1 cellular context compared by ENCODE assay signal in genomic region chrX:1380672-1381233, GRCh38.
TF ChIP-seq lines count a peak whose summit lies in the region.

No MANE protein-coding gene starts in this region.

TF ChIP-seq in GM23338, 12 proteins besides CTCF, POLR2A, EP300 and RAD21:
- TF ChIP-seq ZNF462 (CRISPR knock-in tag; IDR thresholded peaks at IDR 0.05) (no peak), CREB1 (CRISPR knock-in tag; IDR thresholded peaks at IDR 0.05; ENCODE audit: low read depth) (no peak), REST (IDR thresholded peaks at IDR 0.05; ENCODE audit: unreplicated experiment) (no peak), POLR2AphosphoS5 (IDR thresholded peaks at IDR 0.05; ENCODE audit: low read depth) (no peak; the same call in 1 of the 2 replicates), EZH2 (IDR thresholded peaks at IDR 0.05; ENCODE audit: low read depth, unreplicated experiment) (no peak), NANOG (IDR thresholded peaks at IDR 0.05; ENCODE audit: borderline replicate concordance) (no peak), JUNB (IDR thresholded peaks at IDR 0.05; ENCODE audit: unreplicated experiment) (no peak), EZH2phosphoT487 (IDR thresholded peaks at IDR 0.05; ENCODE audit: unreplicated experiment) (no peak), STAT1 (IDR thresholded peaks at IDR 0.05; ENCODE audit: unreplicated experiment) (no peak), ETS1 (IDR thresholded peaks at IDR 0.05) (no peak), ZNF114 (CRISPR knock-in tag; IDR thresholded peaks at IDR 0.05) (no peak), ZNF331 (CRISPR knock-in tag; IDR thresholded peaks at IDR 0.05; ENCODE audit: low read depth) (no peak)
